In genomic region chr1:46004491-46004890, GRCh38 we compare ENCODE assay signal across 3 cellular contexts.
TF ChIP-seq lines count a peak whose summit lies in the region.

No MANE protein-coding gene starts in this region.

TF ChIP-seq in A549, 52 proteins besides CTCF, POLR2A, EP300 and RAD21:
- TF ChIP-seq BHLHE40 (IDR thresholded peaks at IDR 0.05; ENCODE audit: low read depth, low read length) (no peak), MAFK (IDR thresholded peaks at IDR 0.05; ENCODE audit: partially characterized antibody) (peak; percentile 79)

TF ChIP-seq in IMR-90, 13 proteins besides CTCF, POLR2A, EP300 and RAD21:
- TF ChIP-seq, protein P1, sequence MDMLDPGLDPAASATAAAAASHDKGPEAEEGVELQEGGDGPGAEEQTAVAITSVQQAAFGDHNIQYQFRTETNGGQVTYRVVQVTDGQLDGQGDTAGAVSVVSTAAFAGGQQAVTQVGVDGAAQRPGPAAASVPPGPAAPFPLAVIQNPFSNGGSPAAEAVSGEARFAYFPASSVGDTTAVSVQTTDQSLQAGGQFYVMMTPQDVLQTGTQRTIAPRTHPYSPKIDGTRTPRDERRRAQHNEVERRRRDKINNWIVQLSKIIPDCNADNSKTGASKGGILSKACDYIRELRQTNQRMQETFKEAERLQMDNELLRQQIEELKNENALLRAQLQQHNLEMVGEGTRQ (IDR thresholded peaks at IDR 0.05; ENCODE audit: low read depth, low read length) = no peak
- TF ChIP-seq MAFK (IDR thresholded peaks at IDR 0.05; ENCODE audit: low read depth, low read length) = peak; percentile 89

TF ChIP-seq in K562, 482 proteins besides CTCF, POLR2A, EP300 and RAD21:
- TF ChIP-seq ESRRA (IDR thresholded peaks at IDR 0.05; ENCODE audit: borderline replicate concordance, low read depth) = no peak
- peak; percentile 84; the same call in 1 of the 2 replicates for TF ChIP-seq MAFK (IDR thresholded peaks at IDR 0.05; ENCODE audit: low read length)
- no peak for TF ChIP-seq RFX5 (IDR thresholded peaks at IDR 0.05; ENCODE audit: low read depth, low read length)
- TF ChIP-seq MAFF (IDR thresholded peaks at IDR 0.05; ENCODE audit: low read length) = peak; percentile 81
- no peak for TF ChIP-seq U2AF1 (optimal IDR thresholded peaks at IDR 0.05; ENCODE audit: low read depth, low read length)
- no peak for TF ChIP-seq CAMTA2 (CRISPR knock-in tag; conservative IDR thresholded peaks at IDR 0.05)
- no peak for TF ChIP-seq SAFB2 (IDR thresholded peaks at IDR 0.05; ENCODE audit: borderline replicate concordance, low read depth, low read length, severe bottlenecking)
- TF ChIP-seq C11orf30 (IDR thresholded peaks at IDR 0.05; ENCODE audit: low read depth) = peak; percentile 69
- TF ChIP-seq PRMT5 (CRISPR knock-in tag; IDR thresholded peaks at IDR 0.05) = no peak
- TF ChIP-seq ARID3A (IDR thresholded peaks at IDR 0.05; ENCODE audit: borderline replicate concordance, low read depth, low read length) = no peak
- TF ChIP-seq SIN3B (IDR thresholded peaks at IDR 0.05; ENCODE audit: low read depth) = no peak
- TF ChIP-seq SAFB (IDR thresholded peaks at IDR 0.05; ENCODE audit: borderline replicate concordance, low read depth, low read length) = no peak
- TF ChIP-seq HDAC3 (IDR thresholded peaks at IDR 0.05; ENCODE audit: borderline replicate concordance, partially characterized antibody) = no peak
- no peak for TF ChIP-seq MXI1 (IDR thresholded peaks at IDR 0.05; ENCODE audit: low read depth, low read length)
- no peak for TF ChIP-seq ZNF655 (CRISPR knock-in tag; IDR thresholded peaks at IDR 0.05)
- TF ChIP-seq ARHGAP35 (IDR thresholded peaks at IDR 0.05; ENCODE audit: partially characterized antibody) = no peak
- TF ChIP-seq GABPA (tag; conservative IDR thresholded peaks at IDR 0.05; ENCODE audit: low read depth) = no peak
- no peak for TF ChIP-seq IFI16 (CRISPR knock-in tag; IDR thresholded peaks at IDR 0.05)
- no peak for TF ChIP-seq MEF2D (tag; conservative IDR thresholded peaks at IDR 0.05; ENCODE audit: low read depth)
- TF ChIP-seq MAFG (tag; conservative IDR thresholded peaks at IDR 0.05) = peak; percentile 65
- peak; percentile 85 for TF ChIP-seq ZNF316 (IDR thresholded peaks at IDR 0.05)
- TF ChIP-seq ZNF146 (CRISPR knock-in tag; IDR thresholded peaks at IDR 0.05; ENCODE audit: unreplicated experiment) = no peak
